20 cellular contexts compared by ENCODE assay signal in the genomic region with DNA sequence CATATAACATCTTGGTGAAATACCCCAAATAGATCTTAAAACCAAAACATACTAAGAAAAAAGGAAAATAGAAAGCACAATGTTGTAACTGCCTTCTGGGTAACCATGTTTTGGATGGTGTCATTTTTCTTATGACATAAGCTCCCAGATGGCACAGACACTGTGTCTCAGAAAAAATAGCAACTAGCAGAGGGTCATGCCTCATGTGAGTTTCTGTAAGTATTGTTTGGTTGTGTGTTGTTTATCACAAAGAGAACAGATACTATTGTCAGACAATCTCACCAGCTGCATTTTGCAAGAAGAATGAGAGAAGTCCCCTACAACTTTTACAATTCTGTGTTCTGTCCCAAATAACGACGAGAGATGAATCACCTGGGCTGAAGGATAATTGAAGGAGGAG.
"Had no signal": no experiment of that assay in that cellular context is flagged by ENCODE, and none has a peak within 500 bp of the region (broad histone marks: within the 10 kb centered on the region; RNA-seq: fewer than 3 reads in every experiment).

No MANE protein-coding gene starts in this region.

- H3K4me3 ChIP-seq: ascending aorta, skin epidermis had no signal

- H3K4me1 Mint-ChIP-seq: activated CD8-positive, alpha-beta memory T cell treated with anti-CD3 and anti-CD28 coated beads, Interleukin-2, amount 10 ng/mL, durations not matched to agents 7 days and 5 days; activated naive CD8-positive, alpha-beta T cell treated with anti-CD3 and anti-CD28 coated beads, Interleukin-2, amount 50 U/mL, for 24 hours; stimulated activated naive B cell treated with anti-CD40 and anti-IgM and Interleukin-4, amounts not matched to agents 10 μg/mL and 1 μg/mL and 100 μg/mL, for 72 hours had no signal

- H3K27ac ChIP-seq: ascending aorta, skin epidermis had no signal

- DNase-seq: activated CD4-positive, alpha-beta memory T cell treated with anti-CD3 and anti-CD28 coated beads for 36 hours; activated CD4-positive, CD25-positive, alpha-beta regulatory T cell treated with anti-CD3 and anti-CD28 coated beads, Interleukin-2, amount 50 U/mL, for 72 hours; activated CD8-positive, alpha-beta memory T cell treated with anti-CD3 and anti-CD28 coated beads, Interleukin-2, amount 10 ng/mL, durations not matched to agents 7 days and 5 days; activated naive CD4-positive, alpha-beta T cell treated with anti-CD3 and anti-CD28 coated beads for 36 hours; activated naive CD8-positive, alpha-beta T cell treated with anti-CD3 and anti-CD28 coated beads, Interleukin-2, amount 50 U/mL, for 24 hours; activated T-cell treated with anti-CD3 and anti-CD28 coated beads, Interleukin-2, amount 50 U/mL, for 1 hour; erythroblast; occipital lobe; right cardiac atrium; stimulated activated CD4-positive, alpha-beta T cell treated with anti-CD3 and anti-CD28 coated beads, Interleukin-15, amount 100 ng/mL, for 24 hours; stimulated activated CD4-positive, alpha-beta T cell treated with anti-CD3 and anti-CD28 coated beads, Interleukin-4, amount 100 ng/mL, for 1 hour; stimulated activated naive B cell treated with anti-CD40 and anti-IgM and Interleukin-4, amounts not matched to agents 10 μg/mL and 1 μg/mL and 100 μg/mL, for 72 hours; SW 1271; trophoblast cell had no signal

- H3K36me3 Mint-ChIP-seq: activated CD4-positive, alpha-beta memory T cell treated with anti-CD3 and anti-CD28 coated beads for 36 hours; activated CD8-positive, alpha-beta memory T cell treated with anti-CD3 and anti-CD28 coated beads, Interleukin-2, amount 10 ng/mL, durations not matched to agents 7 days and 5 days; natural killer cell treated with Interleukin-12 subunit alpha and Interleukin-12 subunit beta and Interleukin-15 and Interleukin-18, amount 100 ng/mL, for 72 hours; stimulated activated naive B cell treated with anti-CD40 and anti-IgM and Interleukin-4, amounts not matched to agents 10 μg/mL and 1 μg/mL and 100 μg/mL, for 72 hours had no signal

- H3K27ac Mint-ChIP-seq: activated CD4-positive, alpha-beta memory T cell treated with anti-CD3 and anti-CD28 coated beads for 36 hours; activated CD8-positive, alpha-beta memory T cell treated with anti-CD3 and anti-CD28 coated beads, Interleukin-2, amount 10 ng/mL, durations not matched to agents 7 days and 5 days; activated naive CD4-positive, alpha-beta T cell treated with anti-CD3 and anti-CD28 coated beads for 36 hours; activated naive CD8-positive, alpha-beta T cell treated with anti-CD3 and anti-CD28 coated beads, Interleukin-2, amount 50 U/mL, for 24 hours; activated T-helper 2 cell treated with anti-CD3 and anti-CD28 coated beads, Interferon-gamma antibody, Interleukin-2, Interleukin-4, amounts not matched to agents 10 μg/mL and 5 μg/mL and 100 μg/mL, durations not matched to agents 14 hours and 24 hours and 36 hours; natural killer cell treated with Interleukin-12 subunit alpha and Interleukin-12 subunit beta and Interleukin-15 and Interleukin-18, amount 100 ng/mL, for 72 hours; progenitor cell of endocrine pancreas; stimulated activated naive B cell treated with anti-CD40 and anti-IgM and Interleukin-4, amounts not matched to agents 10 μg/mL and 1 μg/mL and 100 μg/mL, for 72 hours; T-helper 2 cell treated with Interferon-gamma antibody and Interleukin-4, amounts not matched to agents 5 μg/mL and 100 μg/mL, for 36 hours had no signal

- H3K9me3 Mint-ChIP-seq: activated CD4-positive, alpha-beta memory T cell treated with anti-CD3 and anti-CD28 coated beads for 36 hours; activated naive CD4-positive, alpha-beta T cell treated with anti-CD3 and anti-CD28 coated beads for 36 hours; activated naive CD8-positive, alpha-beta T cell treated with anti-CD3 and anti-CD28 coated beads, Interleukin-2, amount 50 U/mL, for 24 hours; activated T-helper 2 cell treated with anti-CD3 and anti-CD28 coated beads, Interferon-gamma antibody, Interleukin-2, Interleukin-4, amounts not matched to agents 10 μg/mL and 5 μg/mL and 100 μg/mL, durations not matched to agents 14 hours and 24 hours and 36 hours; natural killer cell treated with Interleukin-12 subunit alpha and Interleukin-12 subunit beta and Interleukin-15 and Interleukin-18, amount 100 ng/mL, for 72 hours; T-helper 2 cell treated with Interferon-gamma antibody and Interleukin-4, amounts not matched to agents 5 μg/mL and 100 μg/mL, for 36 hours had no signal

- H3K4me3 Mint-ChIP-seq: activated CD4-positive, alpha-beta memory T cell treated with anti-CD3 and anti-CD28 coated beads for 36 hours; activated CD8-positive, alpha-beta memory T cell treated with anti-CD3 and anti-CD28 coated beads, Interleukin-2, amount 10 ng/mL, durations not matched to agents 7 days and 5 days; activated naive CD4-positive, alpha-beta T cell treated with anti-CD3 and anti-CD28 coated beads for 36 hours; activated naive CD8-positive, alpha-beta T cell treated with anti-CD3 and anti-CD28 coated beads, Interleukin-2, amount 50 U/mL, for 24 hours; natural killer cell treated with Interleukin-12 subunit alpha and Interleukin-12 subunit beta and Interleukin-15 and Interleukin-18, amount 100 ng/mL, for 72 hours; stimulated activated naive B cell treated with anti-CD40 and anti-IgM and Interleukin-4, amounts not matched to agents 10 μg/mL and 1 μg/mL and 100 μg/mL, for 72 hours; T-helper 2 cell treated with Interferon-gamma antibody and Interleukin-4, amounts not matched to agents 5 μg/mL and 100 μg/mL, for 36 hours had no signal
